1 cellular context compared by ENCODE assay signal in the genomic region with DNA sequence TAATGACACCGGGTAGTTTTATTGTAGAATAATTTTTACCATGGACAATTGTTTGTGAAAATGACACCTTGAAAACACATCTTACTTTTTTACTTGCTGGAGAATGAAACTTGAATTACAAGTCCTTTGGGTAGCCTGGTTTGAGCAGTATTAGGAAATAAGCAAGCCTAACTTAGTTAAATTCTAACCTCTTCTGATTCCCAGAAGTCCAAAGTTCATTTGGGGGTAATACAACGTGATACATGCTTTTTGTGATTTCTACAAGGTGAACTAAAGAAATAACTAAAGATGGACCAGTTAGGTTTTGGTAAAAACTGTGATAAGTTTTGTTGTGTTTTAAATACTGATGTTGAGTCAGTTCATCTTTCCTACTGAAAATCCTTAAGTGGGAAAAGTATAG.
TF ChIP-seq lines count a peak whose summit lies in the region.

No MANE protein-coding gene starts in this region.

TF ChIP-seq in IMR-90, 13 proteins besides CTCF, POLR2A, EP300 and RAD21 (continued from another document):
- no peak for TF ChIP-seq MXI1 (IDR thresholded peaks at IDR 0.05; ENCODE audit: borderline replicate concordance, low read depth, low read length)
- TF ChIP-seq RFX5 (IDR thresholded peaks at IDR 0.05; ENCODE audit: low read depth, low read length), result no peak
